ENCODE assay signal across 21 cellular contexts in the genomic region with DNA sequence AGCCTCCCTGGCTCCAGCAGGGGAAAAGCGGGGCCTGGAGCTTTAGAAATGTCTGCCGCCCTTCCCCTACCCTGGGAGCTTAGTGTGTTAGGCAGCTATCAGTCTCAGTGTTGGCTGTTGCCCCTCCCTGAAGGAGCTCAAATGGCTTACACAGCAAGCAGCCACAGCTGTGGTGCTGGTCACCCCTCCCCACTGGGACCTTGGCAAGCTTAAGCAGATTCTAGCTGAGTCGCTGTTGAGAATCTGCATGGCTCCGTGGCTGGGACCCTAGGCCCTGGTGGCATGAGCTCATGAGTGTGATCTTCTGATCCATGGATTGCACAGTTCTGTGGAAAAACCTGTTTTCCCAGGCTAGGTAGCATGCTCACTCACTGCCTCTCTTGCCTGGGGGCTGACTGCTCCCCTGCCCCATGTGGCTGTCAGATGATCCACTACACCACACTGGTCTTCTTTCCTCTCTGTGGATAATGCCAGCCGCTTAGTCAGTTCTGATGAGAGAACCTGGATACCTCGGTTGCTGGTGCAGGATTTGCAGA.
DNase-seq lines count a peak whose midpoint lies in the region; ATAC-seq and TF ChIP-seq lines count a peak whose summit lies in the region.
"Had no signal": no experiment of that assay in that cellular context is flagged by ENCODE, and none has a peak within 500 bp of the region (broad histone marks: within the 10 kb centered on the region; RNA-seq: fewer than 3 reads in every experiment).

No MANE protein-coding gene starts in this region.

- H3K9me3 ChIP-seq in HEK293 (ENCODE audit: control insufficient read depth, insufficient read depth, low read depth, low read length) (no peaks in the 10 kb centered on the region), WERI-Rb-1 (ENCODE audit: severe bottlenecking) (no peaks in the 10 kb centered on the region), neuronal stem cell (replicated peaks in 1 of 2; ENCODE audit: control insufficient read depth in 2 of 2, insufficient read depth in 1 of 2, low read depth in 1 of 2, low read length in 2 of 2) (no peaks in the 10 kb centered on the region), adrenal gland (replicated peaks in 1 of 3) (no peaks in the 10 kb centered on the region)
- H3K9me3 ChIP-seq: Peyer's patch had no signal

- peak overlapping the region; percentile 81 for H2BK120ac ChIP-seq in neuronal stem cell (ENCODE audit: low read depth, low read length)

- no peak overlapping the region for H3K4ac ChIP-seq in neuronal stem cell (ENCODE audit: low read length)

- no peak overlapping the region for H2AK5ac ChIP-seq in neuronal stem cell (ENCODE audit: low read depth, low read length)

- no peak for TF ChIP-seq POLR2A in adrenal gland (IDR thresholded peaks at IDR 0.05)

- H4K8ac ChIP-seq in neuronal stem cell (ENCODE audit: low read depth, low read length) = no peak overlapping the region

- no peak overlapping the region for H3K14ac ChIP-seq in neuronal stem cell (ENCODE audit: low read length)

- intact Hi-C loops in adrenal gland (cut with DNase I) = no loop called here
- intact Hi-C loops in posterior vena cava (cut with DNase I) = no loop called here

- TF ChIP-seq CTCF in HEK293 (tag by site-specific recombination; IDR thresholded peaks at IDR 0.05) = no peak
- TF ChIP-seq CTCF in WERI-Rb-1 (IDR thresholded peaks at IDR 0.05; ENCODE audit: low read depth, low read length) = no peak
- no peak for TF ChIP-seq CTCF in adrenal gland (IDR thresholded peaks at IDR 0.05)

- H3K4me3 ChIP-seq in HEK293 (ENCODE audit: low read depth, low read length) (no peak overlapping the region), WERI-Rb-1 (ENCODE audit: low read depth, low read length) (no peak overlapping the region), neuronal stem cell (ENCODE audit: low read length in 2 of 2) (no peak overlapping the region), adrenal gland (no peak overlapping the region)
- H3K4me3 ChIP-seq: Peyer's patch had no signal

- H2BK5ac ChIP-seq in neuronal stem cell (ENCODE audit: low read length) = peak overlapping the region; percentile 46

- H2BK12ac ChIP-seq in neuronal stem cell (ENCODE audit: low read length) = no peak overlapping the region

- no peak overlapping the region for H3K9ac ChIP-seq in neuronal stem cell (ENCODE audit: low read depth, low read length, poor library complexity)

- no peak overlapping the region for H3K27ac ChIP-seq in HEK293 (ENCODE audit: extremely low read depth, low read depth, low read length)
- no peak overlapping the region for H3K27ac ChIP-seq in WERI-Rb-1
- no peak overlapping the region for H3K27ac ChIP-seq in neuronal stem cell (replicated peaks; ENCODE audit: low read length)
- no peak overlapping the region for H3K27ac ChIP-seq in adrenal gland
- H3K27ac ChIP-seq: C4-2B, Peyer's patch had no signal

- H3K4me2 ChIP-seq in neuronal stem cell (ENCODE audit: insufficient read depth, low read length, poor library complexity, severe bottlenecking) = no peak overlapping the region

- DNase-seq in WERI-Rb-1 = peak; percentile 18
- peak; percentile 87 for DNase-seq in islet precursor cell
- no peak for DNase-seq in neuronal stem cell (ENCODE audit: low spot score)
- DNase-seq in adrenal gland = no peak
- no peak for DNase-seq in posterior vena cava (ENCODE audit: low spot score)
- DNase-seq: Calu3; CD8-positive, alpha-beta memory T cell; DMS153; Karpas-422; NCI-H1694; NCI-H2081; NCI-H2171; NCI-H345; NCI-H524; NCI-H774; Peyer's patch had no signal

- no CpG with 5 or more reads among the region's 6 CpGs for WGBS in neuronal stem cell (ENCODE audit: extremely low coverage in 2 of 2, insufficient read length in 2 of 2, insufficient replicate concordance in 1 of 2), 2 donors
- WGBS in adrenal gland, 4 donors = 87 to 98% (median 92%) methylated on average over 3 to 6 of the region's 6 CpGs

- peak overlapping the region; percentile 20 for H2BK15ac ChIP-seq in neuronal stem cell (ENCODE audit: low read length)

- H4K91ac ChIP-seq in neuronal stem cell (ENCODE audit: low read depth, low read length, poor library complexity) = peak overlapping the region; percentile 64

- H3K4me1 ChIP-seq in HEK293 (ENCODE audit: control insufficient read depth, insufficient read depth, low read length) (no peaks in the 10 kb centered on the region), neuronal stem cell (ENCODE audit: control insufficient read depth in 2 of 2, insufficient read depth in 1 of 2, low read depth in 1 of 2, low read length in 2 of 2) (no peaks in the 10 kb centered on the region), adrenal gland (replicated peaks in 1 of 2) (no peaks in the 10 kb centered on the region)
- H3K4me1 ChIP-seq: Peyer's patch had no signal

- H3K36me3 ChIP-seq in HEK293 (ENCODE audit: control insufficient read depth in 2 of 2, insufficient read depth in 1 of 2, low read length in 2 of 2) (no peaks in the 10 kb centered on the region), WERI-Rb-1 (no peaks in the 10 kb centered on the region), neuronal stem cell (replicated peaks in 1 of 2; ENCODE audit: control insufficient read depth in 2 of 2, insufficient read depth in 2 of 2, low read length in 2 of 2) (no peaks in the 10 kb centered on the region), adrenal gland (replicated peaks in 1 of 2) (no peaks in the 10 kb centered on the region)
- H3K36me3 ChIP-seq: Peyer's patch had no signal

- H3K79me1 ChIP-seq in neuronal stem cell (ENCODE audit: low read depth, low read length) = no peaks in the 10 kb centered on the region

- POLR2A ChIA-PET in HEK293 (lab: Yijun Ruan, JAX) = no interaction called here

- ATAC-seq in GM19324 (IDR thresholded peaks at IDR 0.05; ENCODE audit: low FRiP score, unreplicated experiment) (no peak), HG03045 (IDR thresholded peaks at IDR 0.05; ENCODE audit: unreplicated experiment) (no peak)
- ATAC-seq: HCT116 had no signal

- H2AFZ ChIP-seq in neuronal stem cell (ENCODE audit: low read length) = no peak overlapping the region

- H3K18ac ChIP-seq in neuronal stem cell (ENCODE audit: low read length) = peak overlapping the region; percentile 35

- peak overlapping the region; percentile 43 for H3K23ac ChIP-seq in neuronal stem cell (ENCODE audit: low read depth, low read length, poor library complexity)

- CTCF ChIA-PET in HEK293 (lab: Yijun Ruan, JAX) = no interaction called here

- H3K27me3 ChIP-seq in WERI-Rb-1 (ENCODE audit: insufficient read depth, low read depth, severe bottlenecking) = peaks cover 2% of the 10 kb centered on the region
- H3K27me3 ChIP-seq in neuronal stem cell (ENCODE audit: control insufficient read depth in 3 of 3, insufficient read depth in 3 of 3, low read depth in 1 of 3, low read length in 3 of 3) = no peaks in the 10 kb centered on the region
- H3K27me3 ChIP-seq in adrenal gland = no peaks in the 10 kb centered on the region
- H3K27me3 ChIP-seq: Peyer's patch had no signal

TF ChIP-seq in HEK293, 187 proteins besides CTCF, POLR2A, EP300 and RAD21:
- peak; percentile 64 for TF ChIP-seq ZIC2 (tag by site-specific recombination; IDR thresholded peaks at IDR 0.05)
- TF ChIP-seq ZNF350 (tag by site-specific recombination; IDR thresholded peaks at IDR 0.05) = no peak

Comparison
In these comparisons a context has a peak if more than half of its experiments do, and no peak if none do; other contexts are left out.
1. DNase-seq: peak in WERI-Rb-1 (single experiment) and islet precursor cell (single experiment); none in neuronal stem cell (single experiment), adrenal gland (0 of 7) and posterior vena cava (single experiment).